In genomic region chr11:117849781-117850414, GRCh38 we compare ENCODE assay signal across 1 cellular context.
TF ChIP-seq lines count a peak whose summit lies in the region.

No MANE protein-coding gene starts in this region.

TF ChIP-seq in endothelial cell of umbilical vein, 7 proteins besides CTCF, POLR2A, EP300 and RAD21:
- no peak for TF ChIP-seq POLR2AphosphoS5 (IDR thresholded peaks at IDR 0.05; ENCODE audit: insufficient read depth, low read depth, low read length)
- no peak for TF ChIP-seq MAX (IDR thresholded peaks at IDR 0.05; ENCODE audit: insufficient read depth, insufficient read length)
- no peak for TF ChIP-seq EZH2 (IDR thresholded peaks at IDR 0.05; ENCODE audit: borderline replicate concordance, low read depth, low read length, severe bottlenecking)
- no peak for TF ChIP-seq JUN (IDR thresholded peaks at IDR 0.05; ENCODE audit: borderline replicate concordance, insufficient read depth, insufficient read length, low read depth)
- TF ChIP-seq FOS (IDR thresholded peaks at IDR 0.05; ENCODE audit: borderline replicate concordance, insufficient read depth, low read length) = no peak
- TF ChIP-seq MYC (IDR thresholded peaks at IDR 0.05; ENCODE audit: low read depth, low read length) = no peak
- TF ChIP-seq GATA2 (IDR thresholded peaks at IDR 0.05; ENCODE audit: insufficient read depth, insufficient read length, low read depth, low read length) = no peak
